8 cellular contexts compared by ENCODE assay signal in genomic region chr20:59032023-59032712, GRCh38. TPM values are rescaled to one million over a fixed set of nuclear protein-coding genes. Genes with fewer than 3 reads are reported as not detected.
DNase-seq lines count a peak whose midpoint lies in the region; ATAC-seq and TF ChIP-seq lines count a peak whose summit lies in the region.

Gene ATP5F1E (minus strand): TSS chr20:59032335. CDS start chr20:59032251, 84 bp downstream.

- peak; percentile 18 for TF ChIP-seq POLR2A in testis (IDR thresholded peaks at IDR 0.05)

- H3K27me3 ChIP-seq in osteoblast (ENCODE audit: insufficient read depth, low read length) (no peaks in the 10 kb centered on the region), testis (no peaks in the 10 kb centered on the region)

- H3K36me3 ChIP-seq in osteoblast (ENCODE audit: insufficient read depth, low read length) (peaks cover 44% of the 10 kb centered on the region), testis (ENCODE audit: low read depth, missing control alignments) (no peaks in the 10 kb centered on the region)

- DNase-seq in GM10248 (ENCODE audit: extremely low spot score) (peak; percentile 98), NCI-H1105 (lab: John Stamatoyannopoulos, UW) (peak; percentile 97), SKM-1 (lab: John Stamatoyannopoulos, UW; ENCODE audit: unreplicated experiment) (peak; percentile 92), glomerular endothelial cell (ENCODE audit: extremely low read depth, low read depth, low spot score) (no peak), osteoblast (ENCODE audit: insufficient read length, low spot score, missing footprints) (peak; percentile 98), testis (peak; percentile 98)
- DNase-seq in activated naive CD4-positive, alpha-beta T cell treated with anti-CD3 and anti-CD28 coated beads, Interleukin-2, amount 50 U/mL, for 72 hours (ENCODE audit: low spot score in 2 of 2), result peak; percentile 95 to 97

- peaks cover 35 to 46% of the 10 kb centered on the region in 2 donors for H3K36me3 Mint-ChIP-seq in activated naive CD4-positive, alpha-beta T cell treated with anti-CD3 and anti-CD28 coated beads, Interleukin-2, amount 50 U/mL, for 72 hours

- POLR2A ChIA-PET in GM10248 (lab: Yijun Ruan, JAX), result interaction anchor here (0.7 to 1.7 kb wide), 13 partner anchors 8 to 146 kb away, joined by 3 to 11 read pairs (median 3); partner anchors contain the start of gene PRELID3B

- CTCF ChIA-PET in GM10248 (lab: Yijun Ruan, JAX), result interaction anchor here (1.0 to 2.2 kb wide), 12 partner anchors 9 to 381 kb away, joined by 3 to 10 read pairs (median 4); partner anchors contain the start of genes PRELID3B and STX16

- peak within 1 kb of the TSS; percentile 88 to 94 for H3K27ac Mint-ChIP-seq in activated naive CD4-positive, alpha-beta T cell treated with anti-CD3 and anti-CD28 coated beads, Interleukin-2, amount 50 U/mL, for 72 hours

- peak within 1 kb of the TSS; percentile 88 for H3K4me3 ChIP-seq in osteoblast (ENCODE audit: insufficient read depth, low read length)
- H3K4me3 ChIP-seq in testis, result peak within 1 kb of the TSS; percentile 73 to 94

- H2AFZ ChIP-seq in osteoblast (ENCODE audit: low read length), result peak within 1 kb of the TSS; percentile 81

- peak within 1 kb of the TSS; percentile 90 for H3K4me2 ChIP-seq in osteoblast (ENCODE audit: insufficient read depth, low read length)

- H3K9me3 Mint-ChIP-seq in activated naive CD4-positive, alpha-beta T cell treated with anti-CD3 and anti-CD28 coated beads, Interleukin-2, amount 50 U/mL, for 72 hours, result no peaks in the 10 kb centered on the region

- WGBS in testis, 2 donors, result 0 to 1% methylated on average over 20 to 45 of the region's 86 CpGs

- peak within 1 kb of the TSS; percentile 78 for H3K27ac ChIP-seq in osteoblast (ENCODE audit: low read depth, low read length)
- H3K27ac ChIP-seq in testis, result peak within 1 kb of the TSS; percentile 87 to 92

- H3K9me3 ChIP-seq in osteoblast (ENCODE audit: low read depth, low read length) (no peaks in the 10 kb centered on the region), testis (no peaks in the 10 kb centered on the region)

- peaks cover 62% of the 10 kb centered on the region for H3K79me2 ChIP-seq in osteoblast (ENCODE audit: insufficient read depth, low read length)

- H3K4me1 ChIP-seq in osteoblast (ENCODE audit: insufficient read depth, low read length), result peaks cover 45% of the 10 kb centered on the region
- peaks cover 18% of the 10 kb centered on the region for H3K4me1 ChIP-seq in testis

- peak; percentile 93 for ATAC-seq in HG02610 (IDR thresholded peaks at IDR 0.05; ENCODE audit: unreplicated experiment)
- peak; percentile 94 to 96 for ATAC-seq in activated naive CD4-positive, alpha-beta T cell treated with anti-CD3 and anti-CD28 coated beads, Interleukin-2, amount 50 U/mL, for 72 hours

- no peak for TF ChIP-seq CTCF in GM10248 (IDR thresholded peaks at IDR 0.05; ENCODE audit: control extremely low read depth, extremely low read depth, low read depth, missing control alignments)
- TF ChIP-seq CTCF in osteoblast (IDR thresholded peaks at IDR 0.05; ENCODE audit: extremely low read depth, low read depth, low read length), result no peak
- TF ChIP-seq CTCF in testis (IDR thresholded peaks at IDR 0.05), result peak in 1 of 3 experiments; percentile 14

- intact Hi-C loops in testis (cut with DNase I; ENCODE audit: low total_unique reads), result no loop called here

- H4K20me1 ChIP-seq in osteoblast (ENCODE audit: insufficient read depth, low read length), result peaks cover 20% of the 10 kb centered on the region

RNA-seq across cellular contexts. Expression of gene ATP5F1E, which starts in this region (rescaled TPM):
- 10 to 100 TPM; 63.2 to 76.7 TPM for total RNA-seq in activated naive CD4-positive, alpha-beta T cell treated with anti-CD3 and anti-CD28 coated beads, Interleukin-2, amount 50 U/mL, for 72 hours
- 27.9 and 41.7 TPM in 2 replicates for total RNA-seq in glomerular endothelial cell
- total RNA-seq in osteoblast, result 19.5 and 23.0 TPM in 2 replicates
- 10 to 100 TPM; 24.6 to 25.5 TPM for total RNA-seq in testis
- 76.0 TPM for polyA plus RNA-seq in testis (ENCODE audit: insufficient read depth, low read depth, low replicate concordance)
